Comparison of ENCODE assay signal across 28 cellular contexts in genomic region chr9:78013924-78014323, GRCh38.
"Had no signal": no experiment of that assay in that cellular context is flagged by ENCODE, and none has a peak within 500 bp of the region (broad histone marks: within the 10 kb centered on the region; RNA-seq: fewer than 3 reads in every experiment).

No MANE protein-coding gene starts in this region.

- H3K36me3 ChIP-seq: ascending aorta, right atrium auricular region, spleen, thoracic aorta, uterus had no signal

- H3K9me3 ChIP-seq: ascending aorta, right atrium auricular region, spleen, thoracic aorta, uterus had no signal

- H3K9me3 Mint-ChIP-seq: activated CD4-positive, alpha-beta memory T cell treated with anti-CD3 and anti-CD28 coated beads, Interleukin-2, amount 10 ng/mL, durations not matched to agents 7 days and 5 days; activated CD4-positive, alpha-beta T cell treated with anti-CD3 and anti-CD28 coated beads, Interleukin-2, amount 10 ng/mL, durations not matched to agents 24 days and 14 days; activated T-helper 17 cell treated with anti-CD3 and anti-CD28 coated beads, Interleukin-2, amount 50 U/mL, for 72 hours; dendritic cell treated with granulocyte-macrophage colony-stimulating factor and Interleukin-4, amounts not matched to agents 40 ng/mL and 50 ng/mL, for 4 days; endodermal cell; immature natural killer cell; mesothelial cell of epicardium; nephron progenitor cell; T-helper 1 cell treated with Interleukin-12 subunit alpha and Interleukin-12 subunit beta and Interleukin-4 antibody, amounts not matched to agents 30 μg/mL and 1 μg/mL, for 36 hours had no signal

- H3K27ac ChIP-seq: ascending aorta, right atrium auricular region, thoracic aorta, uterus, VCaP had no signal

- H3K27me3 ChIP-seq: ascending aorta, right atrium auricular region, uterus had no signal

- H3K36me3 Mint-ChIP-seq: immature natural killer cell, mesothelial cell of epicardium had no signal

- ATAC-seq: activated CD4-positive, CD25-positive, alpha-beta regulatory T cell treated with anti-CD3 and anti-CD28 coated beads, Interleukin-2, amount 50 U/mL, for 24 hours; activated naive CD4-positive, alpha-beta T cell treated with anti-CD3 and anti-CD28 coated beads, Interleukin-2, amount 50 U/mL, for 72 hours; activated T-cell treated with anti-CD3 and anti-CD28 coated beads, Interleukin-2, amount 50 U/mL, for 4 hours; activated T-helper 17 cell treated with anti-CD3 and anti-CD28 coated beads, Interleukin-2, amount 50 U/mL, for 72 hours; esophagus mucosa; stimulated activated naive CD8-positive, alpha-beta T cell treated with anti-CD3 and anti-CD28 coated beads, Interleukin-15, Interleukin-2, amounts not matched to agents 100 U/mL and 50 U/mL, for 24 hours had no signal

- DNase-seq: activated CD4-positive, alpha-beta memory T cell treated with anti-CD3 and anti-CD28 coated beads, Interleukin-2, amount 10 ng/mL, durations not matched to agents 7 days and 5 days; activated CD4-positive, alpha-beta T cell treated with anti-CD3 and anti-CD28 coated beads, Interleukin-2, amount 10 ng/mL, durations not matched to agents 24 days and 14 days; activated T-cell treated with anti-CD3 and anti-CD28 coated beads, Interleukin-2, amount 50 U/mL, for 4 hours; central memory CD4-positive, alpha-beta T cell; endodermal cell; head of caudate nucleus; hippocampal formation; immature natural killer cell; kidney; naive B cell; nephron progenitor cell; spleen; stimulated activated naive CD8-positive, alpha-beta T cell treated with anti-CD3 and anti-CD28 coated beads, Interleukin-15, Interleukin-2, amounts not matched to agents 100 U/mL and 50 U/mL, for 24 hours; SW 1271; T-helper 9 cell; uterus had no signal

- H3K27ac Mint-ChIP-seq: activated CD4-positive, alpha-beta memory T cell treated with anti-CD3 and anti-CD28 coated beads, Interleukin-2, amount 10 ng/mL, durations not matched to agents 7 days and 5 days; activated CD4-positive, alpha-beta T cell treated with anti-CD3 and anti-CD28 coated beads, Interleukin-2, amount 10 ng/mL, durations not matched to agents 24 days and 14 days; activated naive CD4-positive, alpha-beta T cell treated with anti-CD3 and anti-CD28 coated beads, Interleukin-2, amount 50 U/mL, for 72 hours; activated T-helper 17 cell treated with anti-CD3 and anti-CD28 coated beads, Interleukin-2, amount 50 U/mL, for 72 hours; dendritic cell treated with granulocyte-macrophage colony-stimulating factor and Interleukin-4, amounts not matched to agents 40 ng/mL and 50 ng/mL, for 4 days; endodermal cell; immature natural killer cell; mesothelial cell of epicardium; naive B cell; nephron progenitor cell; T-helper 1 cell treated with Interleukin-12 subunit alpha and Interleukin-12 subunit beta and Interleukin-4 antibody, amounts not matched to agents 30 μg/mL and 1 μg/mL, for 36 hours had no signal

- H3K27me3 Mint-ChIP-seq: activated CD4-positive, alpha-beta memory T cell treated with anti-CD3 and anti-CD28 coated beads, Interleukin-2, amount 10 ng/mL, durations not matched to agents 7 days and 5 days; activated CD4-positive, alpha-beta T cell treated with anti-CD3 and anti-CD28 coated beads, Interleukin-2, amount 10 ng/mL, durations not matched to agents 24 days and 14 days; activated T-helper 17 cell treated with anti-CD3 and anti-CD28 coated beads, Interleukin-2, amount 50 U/mL, for 72 hours; dendritic cell treated with granulocyte-macrophage colony-stimulating factor and Interleukin-4, amounts not matched to agents 40 ng/mL and 50 ng/mL, for 4 days had no signal

- FAIRE-seq: kidney, TTC549 had no signal

- H3K4me3 Mint-ChIP-seq: activated CD4-positive, alpha-beta memory T cell treated with anti-CD3 and anti-CD28 coated beads, Interleukin-2, amount 10 ng/mL, durations not matched to agents 7 days and 5 days; activated CD4-positive, alpha-beta T cell treated with anti-CD3 and anti-CD28 coated beads, Interleukin-2, amount 10 ng/mL, durations not matched to agents 24 days and 14 days; activated T-cell treated with anti-CD3 and anti-CD28 coated beads, Interleukin-2, amount 50 U/mL, for 4 hours; activated T-helper 17 cell treated with anti-CD3 and anti-CD28 coated beads, Interleukin-2, amount 50 U/mL, for 72 hours; dendritic cell treated with granulocyte-macrophage colony-stimulating factor and Interleukin-4, amounts not matched to agents 40 ng/mL and 50 ng/mL, for 4 days; endodermal cell; immature natural killer cell; mesothelial cell of epicardium; naive B cell; nephron progenitor cell; T-helper 1 cell treated with Interleukin-12 subunit alpha and Interleukin-12 subunit beta and Interleukin-4 antibody, amounts not matched to agents 30 μg/mL and 1 μg/mL, for 36 hours had no signal

- H3K4me3 ChIP-seq: ascending aorta, right atrium auricular region, spleen, thoracic aorta, uterus had no signal
